Comparison of ENCODE assay signal across 8 cellular contexts in genomic region chr17:3890082-3890892, GRCh38. TPM values are rescaled to one million over a fixed set of nuclear protein-coding genes. Genes with fewer than 3 reads are reported as not detected.
A peak's percentile ranks its signal among the peaks of the same experiment; 100 is the strongest.
DNase-seq lines count a peak whose midpoint lies in the region; ATAC-seq, FAIRE-seq and TF ChIP-seq lines count a peak whose summit lies in the region.

No MANE protein-coding gene starts in this region.

- WGBS in A549 (ENCODE audit: missing lambda C conversion rate), result 10% methylated on average over 18 of the region's 22 CpGs

- no peak for TF ChIP-seq CTCF in A549 (IDR thresholded peaks at IDR 0.05)

- POLR2A ChIA-PET in A549 (lab: Yijun Ruan, JAX), result interaction anchor here (0.6 to 1.3 kb wide), 3 partner anchors 11 to 44 kb away, joined by 3 to 10 read pairs (median 3); partner anchors contain the start of gene NCBP3

- intact Hi-C loops in posterior vena cava (cut with DNase I), result no loop called here

- CTCF ChIA-PET in A549 (lab: Yijun Ruan, JAX), result interaction anchor here (0.7 to 3.7 kb wide), 16 partner anchors 10 to 325 kb away, joined by 3 to 30 read pairs (median 4); partner anchors contain the start of gene NCBP3

- peak in 1 of 2 experiments; percentile 65; a peak in 1 of 5 replicates for TF ChIP-seq EP300 in A549 (IDR thresholded peaks at IDR 0.05)

- ATAC-seq in A549 (peak; percentile 36 to 61), esophagus mucosa (peak; percentile 4), HG03520 (IDR thresholded peaks at IDR 0.05; ENCODE audit: unreplicated experiment) (no peak), HG03108 (IDR thresholded peaks at IDR 0.05; ENCODE audit: unreplicated experiment) (no peak)

- peak overlapping the region; percentile 94 for H3K4me2 ChIP-seq in A549

- peak overlapping the region; percentile 87 to 89 for H3K27ac ChIP-seq in A549

- no peaks in the 10 kb centered on the region for H3K9me3 ChIP-seq in A549

- DNase-seq in A549 (ENCODE audit: low read depth in 1 of 2, low spot score in 1 of 2) (peak; percentile 90 to 98), GM04503 (ENCODE audit: low read depth) (peak; percentile 81), SK-N-DZ (ENCODE audit: low spot score) (peak; percentile 79), posterior vena cava (ENCODE audit: low spot score) (peak; percentile 95), GM19238 (ENCODE audit: insufficient read length, low spot score) (no peak)

- TF ChIP-seq POLR2A in A549 (IDR thresholded peaks at IDR 0.05; ENCODE audit: low read length), result no peak

- peaks cover 81% of the 10 kb centered on the region for H3K4me1 ChIP-seq in A549

- peak; percentile 94 for FAIRE-seq in A549 (lab: Jason Lieb, UNC)

- no peak for TF ChIP-seq RAD21 in A549 (conservative IDR thresholded peaks at IDR 0.05 in 1 of 2, IDR thresholded peaks at IDR 0.05 in 1 of 2)

- peak overlapping the region; percentile 22 for H3K4me3 ChIP-seq in A549

TF ChIP-seq in A549, 52 proteins besides CTCF, POLR2A, EP300 and RAD21:
- TF ChIP-seq MYC (IDR thresholded peaks at IDR 0.05; ENCODE audit: borderline replicate concordance, low read length) (0 out of 2 replicates have a peak, but pooled peaks have one; percentile 16), NFE2L2 (conservative IDR thresholded peaks at IDR 0.05; ENCODE audit: low read length) (peak; percentile 67), MAX (IDR thresholded peaks at IDR 0.05) (peak; percentile 90), FOSL2 (IDR thresholded peaks at IDR 0.05) (peak; percentile 90), FOSL2 (CRISPR knock-in tag; IDR thresholded peaks at IDR 0.05) (peak; percentile 98), HOXB5 (CRISPR knock-in tag; IDR thresholded peaks at IDR 0.05) (peak; percentile 7; the same call in 1 of the 2 replicates), CEBPB (IDR thresholded peaks at IDR 0.05) (no peak; a peak in 1 of 4 replicates), ZNF302 (CRISPR knock-in tag; IDR thresholded peaks at IDR 0.05) (no peak), GATA3 (IDR thresholded peaks at IDR 0.05; ENCODE audit: borderline replicate concordance) (peak; percentile 47), JUN (IDR thresholded peaks at IDR 0.05) (peak in 1 of 2 experiments; percentile 81; a peak in 3 of 5 replicates), JUNB (IDR thresholded peaks at IDR 0.05) (peak; percentile 73), MAFK (IDR thresholded peaks at IDR 0.05; ENCODE audit: partially characterized antibody) (peak; percentile 96), HEYL (CRISPR knock-in tag; IDR thresholded peaks at IDR 0.05) (0 out of 2 replicates have a peak, but pooled peaks have one; percentile 47), HOXB13 (CRISPR knock-in tag; IDR thresholded peaks at IDR 0.05; ENCODE audit: low read depth) (no peak)

RNA-seq across cellular contexts. Expression of gene CAMKK1, which starts 2.6 kb away (rescaled TPM):
- polyA plus RNA-seq in A549 (2011; rRNA removed), result 6.9 and 7.7 TPM in 2 replicates
- polyA plus RNA-seq in A549 (2012; cell fraction: cytosol; rRNA removed), result 17.0 and 21.1 TPM in 2 replicates
- polyA plus RNA-seq in A549 (2012; cell fraction: nucleus; rRNA removed), result 44.0 and 47.1 TPM in 2 replicates
- polyA plus RNA-seq in A549 (2017; fragmentation: RNase III; extraction: RNeasy Plus Mini Kit Qiagen cat#74134 plus additional on column Dnase treatment), result 12.6 to 15.3 TPM (median 14.8 TPM) in 3 replicates
- polyA minus RNA-seq in A549 (2011; rRNA and poly(A)+ RNA removed), result 10.2 and 11.8 TPM in 2 replicates
- polyA plus RNA-seq in SK-N-DZ (2014; cell fraction: cytosol; rRNA removed), result 7.0 and 7.4 TPM in 2 replicates
- 17.1 and 18.6 TPM in 2 replicates for polyA plus RNA-seq in SK-N-DZ (2014; cell fraction: nucleus; rRNA removed)
- 4.2 TPM for total RNA-seq in esophagus mucosa
- 10 to 100 TPM in 1 of 2 donors, 1 to 10 TPM in 1; 7.1 to 11.8 TPM for total RNA-seq in posterior vena cava

RNA-seq across cellular contexts. Expression of gene P2RX1, which starts 26.0 kb away (rescaled TPM):
- polyA plus RNA-seq in A549 (2011; rRNA removed), result 0.03 and 0.05 TPM in 2 replicates
- 0.03 and 0.04 TPM in 2 replicates for polyA plus RNA-seq in A549 (2012; cell fraction: cytosol; rRNA removed)
- polyA plus RNA-seq in A549 (2012; cell fraction: nucleus; rRNA removed), result 0.17 and 0.37 TPM in 2 replicates
- polyA plus RNA-seq in A549 (2017; fragmentation: RNase III; extraction: RNeasy Plus Mini Kit Qiagen cat#74134 plus additional on column Dnase treatment), result 0.09 to 0.13 TPM in 2 of 3 replicates, not detected in the other
- polyA minus RNA-seq in A549 (2011; rRNA and poly(A)+ RNA removed), result 0.10 and 0.21 TPM in 2 replicates
- polyA plus RNA-seq in SK-N-DZ (2014; cell fraction: cytosol; rRNA removed), result not detected in 2 replicates
- polyA plus RNA-seq in SK-N-DZ (2014; cell fraction: nucleus; rRNA removed), result 0.05 and 0.23 TPM in 2 replicates
- total RNA-seq in esophagus mucosa, result 0.68 TPM
- total RNA-seq in posterior vena cava, result 100 to 1,000 TPM in 1 of 2 donors, 10 to 100 TPM in 1; 71.0 to 115 TPM

RNA-seq across cellular contexts. Expression of gene NCBP3, which starts 44.2 kb away (rescaled TPM):
- polyA plus RNA-seq in A549 (2011; rRNA removed), result 27.7 and 32.7 TPM in 2 replicates
- 10.2 and 14.4 TPM in 2 replicates for polyA plus RNA-seq in A549 (2012; cell fraction: cytosol; rRNA removed)
- 10.1 and 19.4 TPM in 2 replicates for polyA plus RNA-seq in A549 (2012; cell fraction: nucleus; rRNA removed)
- 36.2 to 37.0 TPM (median 36.6 TPM) in 3 replicates for polyA plus RNA-seq in A549 (2017; fragmentation: RNase III; extraction: RNeasy Plus Mini Kit Qiagen cat#74134 plus additional on column Dnase treatment)
- polyA minus RNA-seq in A549 (2011; rRNA and poly(A)+ RNA removed), result 14.9 and 17.6 TPM in 2 replicates
- 20.2 and 26.5 TPM in 2 replicates for polyA plus RNA-seq in SK-N-DZ (2014; cell fraction: cytosol; rRNA removed)
- polyA plus RNA-seq in SK-N-DZ (2014; cell fraction: nucleus; rRNA removed), result 53.8 and 77.3 TPM in 2 replicates
- 14.9 TPM for total RNA-seq in esophagus mucosa
- 10 to 100 TPM; 22.3 to 22.8 TPM for total RNA-seq in posterior vena cava

Comparison
In these comparisons a context has a peak if more than half of its experiments do, and no peak if none do; other contexts are left out.
1. ATAC-seq: peak in A549 (2 of 2) and esophagus mucosa (single experiment); none in HG03520 (single experiment) and HG03108 (single experiment).
2. RNA of gene P2RX1, which starts 26.0 kb away (total RNA-seq): 71.0 to 115 TPM in posterior vena cava; 0.68 TPM in esophagus mucosa (single experiment); every median in the first group is over 10 times any median in the second.